9 cellular contexts compared by ENCODE assay signal in the genomic region with DNA sequence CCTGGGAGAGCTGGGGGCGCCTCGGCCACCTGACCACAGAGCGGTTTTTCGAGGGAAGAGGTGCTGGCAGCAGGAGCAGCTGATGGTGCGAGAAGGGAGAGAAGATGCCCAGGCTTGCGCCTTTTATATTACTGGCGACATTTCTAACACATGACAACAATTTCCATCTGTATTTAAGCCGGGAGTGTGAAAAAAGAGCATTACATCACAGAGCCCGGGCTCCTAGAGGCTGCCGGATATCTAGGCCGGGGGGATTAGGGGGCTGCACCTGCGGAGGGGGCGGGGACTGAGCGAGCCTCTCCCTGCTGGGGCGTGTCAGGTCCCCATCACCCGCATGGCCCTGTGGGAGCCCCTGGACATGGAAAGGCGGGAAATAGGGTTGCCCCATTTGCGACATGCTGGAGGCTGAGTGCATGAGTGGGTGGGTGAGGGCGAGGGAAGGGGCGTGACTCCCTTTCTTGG.
A peak's percentile ranks its signal among the peaks of the same experiment; 100 is the strongest.
DNase-seq lines count a peak whose midpoint lies in the region; ATAC-seq and TF ChIP-seq lines count a peak whose summit lies in the region.
"Had no signal": no experiment of that assay in that cellular context is flagged by ENCODE, and none has a peak within 500 bp of the region (broad histone marks: within the 10 kb centered on the region; RNA-seq: fewer than 3 reads in every experiment).

No MANE protein-coding gene starts in this region.

- H3K14ac ChIP-seq in H9 (ENCODE audit: insufficient read depth, low read length), result peak overlapping the region; percentile 88; the same call in 1 of the 2 replicates

- H3K36me3 ChIP-seq in body of pancreas (replicated peaks in 1 of 2; ENCODE audit: insufficient read depth in 1 of 2, low read depth in 2 of 2) (no peaks in the 10 kb centered on the region), iPS-15b (ENCODE audit: control insufficient read depth, insufficient read depth, low read length) (no peaks in the 10 kb centered on the region)

- TF ChIP-seq CTCF in H9 (conservative IDR thresholded peaks at IDR 0.05) (no peak), body of pancreas (IDR thresholded peaks at IDR 0.05) (no peak)

- ATAC-seq in body of pancreas, result no peak
- ATAC-seq in GM21528 (IDR thresholded peaks at IDR 0.05; ENCODE audit: low FRiP score, unreplicated experiment), result no peak
- no peak for ATAC-seq in HG02973 (IDR thresholded peaks at IDR 0.05; ENCODE audit: unreplicated experiment)

- peak overlapping the region; percentile 54 for H3K4me2 ChIP-seq in H9 (ENCODE audit: insufficient read depth, insufficient read length, low read length)

- H3K79me1 ChIP-seq in H9 (ENCODE audit: insufficient read depth, low read depth, low read length, poor library complexity, severe bottlenecking), result no peaks in the 10 kb centered on the region

- TF ChIP-seq POLR2A in body of pancreas (IDR thresholded peaks at IDR 0.05), result no peak

- H3K27ac ChIP-seq in H9 (ENCODE audit: insufficient read length, low read depth, low read length) (peak overlapping the region; percentile 85), body of pancreas (peak overlapping the region in 3 of 4 donors; percentile 55 to 72 (median 58))

- H4K91ac ChIP-seq in H9 (ENCODE audit: insufficient read length, low read depth, low read length), result peak overlapping the region; percentile 77

- no peak overlapping the region for H2AK5ac ChIP-seq in H9 (ENCODE audit: insufficient read length, low read length)

- H3K4me3 Mint-ChIP-seq in H9, result peak overlapping the region; percentile 82 to 87

- H4K8ac ChIP-seq in H9 (replicated peaks; ENCODE audit: insufficient read length, low read depth, low read length), result no peak overlapping the region

- H4K5ac ChIP-seq in H9 (ENCODE audit: insufficient read length, low read depth, low read length), result no peak overlapping the region

- no peak overlapping the region for H2AFZ ChIP-seq in H9 (ENCODE audit: low read length)

- H3K9me3 Mint-ChIP-seq in H9, result no peaks in the 10 kb centered on the region

- no peak overlapping the region for H3T11ph ChIP-seq in H9 (ENCODE audit: low read length)

- peak overlapping the region; percentile 99 for H3K27ac Mint-ChIP-seq in H9

- no peaks in the 10 kb centered on the region for H4K20me1 ChIP-seq in H9 (ENCODE audit: control insufficient read depth, insufficient read depth, insufficient read length)

- H3K9ac ChIP-seq in H9 (ENCODE audit: extremely low read depth, insufficient read length, low read length) (peak overlapping the region; percentile 79), iPS-15b (ENCODE audit: low read depth, low read length) (no peak overlapping the region)

- H2BK15ac ChIP-seq in H9 (ENCODE audit: low read depth, low read length), result no peak overlapping the region

- H2BK5ac ChIP-seq in H9 (ENCODE audit: insufficient read length, low read length), result no peak overlapping the region

- H3K79me2 ChIP-seq in H9 (ENCODE audit: insufficient read depth, low read length), result peaks cover 4% of the 10 kb centered on the region; the same call in 1 of the 2 replicates

- no peak overlapping the region for H3K23ac ChIP-seq in H9 (ENCODE audit: insufficient read length, low read depth, low read length)

- H3K18ac ChIP-seq in H9 (ENCODE audit: insufficient read length, low read depth, low read length), result peak overlapping the region; percentile 87

- DNase-seq in H9, result peak; percentile 87
- DNase-seq in body of pancreas, result no peak
- DNase-seq in skeletal muscle cell (ENCODE audit: low read depth), result no peak
- no peak for DNase-seq in T-helper 9 cell
- DNase-seq in NCI-H345 treated with DMSO at 0.1 percent for 48 hours (lab: John Stamatoyannopoulos, UW; ENCODE audit: unreplicated experiment), result no peak
- DNase-seq: T-helper 2 cell had no signal

- H2BK120ac ChIP-seq in H9 (ENCODE audit: low read depth, low read length, poor library complexity, severe bottlenecking), result no peak overlapping the region

- H3K23me2 ChIP-seq in H9 (ENCODE audit: insufficient read length, low read depth, low read length, poor library complexity, severe bottlenecking), result peaks cover 8% of the 10 kb centered on the region

- H3K4me1 ChIP-seq in H9 (ENCODE audit: insufficient read depth, low read length) (no peaks in the 10 kb centered on the region), body of pancreas (peaks cover 25% of the 10 kb centered on the region), iPS-15b (ENCODE audit: control insufficient read depth, insufficient read depth, low read length) (peaks cover 38% of the 10 kb centered on the region)

- H3K4me1 Mint-ChIP-seq in H9, result peaks cover 51 to 60% of the 10 kb centered on the region in 2 experiments

- H3K4ac ChIP-seq in H9 (ENCODE audit: low read depth, low read length), result no peak overlapping the region; the same call in 1 of the 2 replicates

- H2BK20ac ChIP-seq in H9 (ENCODE audit: low read depth, low read length, poor library complexity, severe bottlenecking), result no peak overlapping the region

- no CpG with 5 or more reads among the region's 20 CpGs for WGBS in H9 (ENCODE audit: extremely low coverage, insufficient read length, low lambda C conversion rate)
- WGBS in body of pancreas, 2 donors, result 41 to 65% methylated on average over 18 to 20 of the region's 20 CpGs

- H3K9me3 ChIP-seq in H9 (ENCODE audit: control insufficient read depth, low read depth, low read length), result no peaks in the 10 kb centered on the region
- H3K9me3 ChIP-seq in body of pancreas, result no peaks in the 10 kb centered on the region
- H3K9me3 ChIP-seq in iPS-15b (ENCODE audit: control insufficient read depth, insufficient read depth, low read length), result no peaks in the 10 kb centered on the region

- no peaks in the 10 kb centered on the region for H3K27me3 Mint-ChIP-seq in H9 (ENCODE audit: low read depth)

- H3K27me3 ChIP-seq in H9 (ENCODE audit: insufficient read depth, low read length), result no peaks in the 10 kb centered on the region
- no peaks in the 10 kb centered on the region for H3K27me3 ChIP-seq in body of pancreas
- no peaks in the 10 kb centered on the region for H3K27me3 ChIP-seq in iPS-15b (ENCODE audit: control insufficient read depth, insufficient read depth, low read length)

- intact Hi-C loops in body of pancreas (cut with DNase I), result no loop called here

- H3K4me3 ChIP-seq in body of pancreas (no peak overlapping the region), iPS-15b (ENCODE audit: low read depth, low read length) (peak overlapping the region; percentile 57), skeletal muscle cell (ENCODE audit: low read depth, low read length) (peak overlapping the region; percentile 49)

- H3K56ac ChIP-seq in H9 (ENCODE audit: insufficient read length, low read depth, low read length), result no peak overlapping the region

- H3K36me3 Mint-ChIP-seq in H9 (ENCODE audit: insufficient read depth in 1 of 3, low read depth in 3 of 3), result no peaks in the 10 kb centered on the region

- H2BK12ac ChIP-seq in H9 (ENCODE audit: insufficient read length, low read depth, low read length), result no peak overlapping the region

Comparison
In these comparisons a context has a peak if more than half of its experiments do, and no peak if none do; other contexts are left out.
1. H3K4me3 ChIP-seq: peak in iPS-15b (single experiment) and skeletal muscle cell (single experiment); none in body of pancreas (0 of 2).